8 cellular contexts compared by ENCODE assay signal in the genomic region with DNA sequence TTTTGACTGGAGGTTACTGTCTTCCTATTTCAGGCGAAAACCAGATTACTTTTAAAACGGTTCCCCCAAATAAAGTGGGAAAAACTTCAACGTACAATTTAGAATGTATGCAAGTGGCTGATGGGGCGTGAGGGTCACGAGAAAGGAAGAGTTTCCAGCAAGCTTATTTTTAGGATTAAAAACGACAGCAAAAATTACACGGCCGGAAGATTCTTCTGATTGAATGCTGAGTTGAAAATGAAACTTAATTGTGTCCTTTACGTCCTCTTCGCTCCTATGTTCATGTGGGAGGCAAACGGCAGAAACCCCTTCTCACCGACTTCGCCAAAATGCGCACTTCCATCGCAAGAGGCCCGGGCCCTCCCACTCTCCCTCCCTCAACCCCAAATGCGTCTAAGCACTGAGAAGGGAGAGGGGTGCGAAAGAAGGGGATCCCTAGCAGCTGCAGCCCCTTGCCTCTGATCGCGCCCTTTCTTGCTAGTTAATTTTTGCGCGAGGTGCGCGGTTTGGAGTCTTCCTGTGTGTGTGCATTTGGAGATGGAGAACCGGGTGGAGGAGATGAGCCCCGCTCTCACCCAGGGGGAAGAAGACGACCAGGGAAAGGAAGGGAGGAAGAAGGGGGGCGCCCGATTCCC.
DNase-seq lines count a peak whose midpoint lies in the region; ATAC-seq and TF ChIP-seq lines count a peak whose summit lies in the region.

No MANE protein-coding gene starts in this region.

- no peaks in the 10 kb centered on the region for H3K27me3 ChIP-seq in HL-60 (ENCODE audit: insufficient read depth, poor library complexity, severe bottlenecking)

- peak overlapping the region; percentile 88 for H3K27ac ChIP-seq in HL-60 (replicated peaks)

- ATAC-seq in GM19324 (IDR thresholded peaks at IDR 0.05; ENCODE audit: low FRiP score, unreplicated experiment) = peak; percentile 6

- peak overlapping the region; percentile 83 for H3K4me3 ChIP-seq in HL-60 (replicated peaks; ENCODE audit: insufficient read depth, low read length)

- no peak for TF ChIP-seq CTCF in HL-60 (IDR thresholded peaks at IDR 0.05; ENCODE audit: insufficient read depth, low read length)

- DNase-seq in AG08395 (ENCODE audit: low spot score) (peak; percentile 10), HL-60 (ENCODE audit: low read depth in 1 of 2, low spot score in 1 of 2) (peak in 1 of 2 experiments; percentile 43), SW480 (ENCODE audit: low spot score) (peak; percentile 41), amygdala (lab: John Stamatoyannopoulos, UW) (peak in 30 of 56 donors; percentile 10 to 78 (median 56)), hippocampal formation (lab: John Stamatoyannopoulos, UW) (peak; percentile 64 to 67), retina (peak; percentile 90), D341Med (ENCODE audit: low spot score) (no peak)
